In genomic region chr11:36450391-36450714, GRCh38 we compare ENCODE assay signal across 11 cellular contexts. TPM values are rescaled to one million over a fixed set of nuclear protein-coding genes. Genes with fewer than 3 reads are reported as not detected.
DNase-seq lines count a peak whose midpoint lies in the region; ATAC-seq and TF ChIP-seq lines count a peak whose summit lies in the region.
"Had no signal": no experiment of that assay in that cellular context is flagged by ENCODE, and none has a peak within 500 bp of the region (broad histone marks: within the 10 kb centered on the region; RNA-seq: fewer than 3 reads in every experiment).

No MANE protein-coding gene starts in this region.

- peaks cover 38% of the 10 kb centered on the region for H3F3A ChIP-seq in PC-9 (ENCODE audit: insufficient read depth, low read depth)

- DNase-seq in DMS79 (lab: John Stamatoyannopoulos, UW): peak; percentile 35
- DNase-seq in PC-9: no peak
- no peak for DNase-seq in HT-29 (ENCODE audit: low spot score)
- no peak for DNase-seq in NCI-H446 (lab: John Stamatoyannopoulos, UW)
- DNase-seq: activated CD8-positive, alpha-beta memory T cell treated with anti-CD3 and anti-CD28 coated beads, Interleukin-2, amount 50 U/mL, for 4 hours; GOT3; Kasumi-1 had no signal

- H3K4me2 ChIP-seq in PC-9: peak overlapping the region; percentile 26

- no TSS peak for BruUV-seq in PC-9 (replicated peaks; lab: Mats Ljungman, UMichigan)

- peak overlapping the region; percentile 45 for H3K9ac ChIP-seq in mucosa of stomach (ENCODE audit: low read length)

- H3K9me3 ChIP-seq in PC-9 (ENCODE audit: insufficient read depth, low read depth): no peaks in the 10 kb centered on the region
- no peaks in the 10 kb centered on the region for H3K9me3 ChIP-seq in mucosa of stomach (ENCODE audit: control insufficient read depth, low read length)

- H2AFZ ChIP-seq in PC-9: no peak overlapping the region

- CTCF ChIA-PET in PC-9 (lab: Charles Lee): no interaction called here

- H4K20me1 ChIP-seq in PC-9 (ENCODE audit: insufficient read depth): no peaks in the 10 kb centered on the region

- peak; percentile 12 for ATAC-seq in GM21447 (IDR thresholded peaks at IDR 0.05; ENCODE audit: unreplicated experiment)
- ATAC-seq in GM19397 (IDR thresholded peaks at IDR 0.05; ENCODE audit: unreplicated experiment): no peak
- no peak for ATAC-seq in HG03521 (IDR thresholded peaks at IDR 0.05; ENCODE audit: unreplicated experiment)

- POLR2A ChIA-PET in PC-9 (lab: Charles Lee; ENCODE audit: unreplicated experiment): interaction anchor here (0.6 kb wide), 1 partner anchor 889 kb away, joined by 3 read pairs; no protein-coding TSS in a partner anchor

- no peak overlapping the region for H3K27ac ChIP-seq in PC-9

- H3K36me3 ChIP-seq in PC-9 (ENCODE audit: low read depth) (no peaks in the 10 kb centered on the region), mucosa of stomach (ENCODE audit: control insufficient read depth, insufficient read depth, low read length) (no peaks in the 10 kb centered on the region)

- H3K4me1 ChIP-seq in PC-9 (replicated peaks; ENCODE audit: insufficient read depth) (peaks cover 75% of the 10 kb centered on the region), mucosa of stomach (ENCODE audit: control insufficient read depth, insufficient read depth, low read length) (peaks cover 16% of the 10 kb centered on the region)

- no peaks in the 10 kb centered on the region for H3K9me2 ChIP-seq in PC-9 (ENCODE audit: insufficient read depth)

- H3K79me2 ChIP-seq in PC-9 (ENCODE audit: low read depth): no peaks in the 10 kb centered on the region

- no peak for TF ChIP-seq CTCF in PC-9 (conservative IDR thresholded peaks at IDR 0.05)

- H3K4me3 ChIP-seq in PC-9: no peak overlapping the region
- H3K4me3 ChIP-seq in mucosa of stomach (ENCODE audit: low read length): no peak overlapping the region

- H3K27me3 ChIP-seq in PC-9 (ENCODE audit: insufficient read depth, low read depth) (no peaks in the 10 kb centered on the region), mucosa of stomach (ENCODE audit: control insufficient read depth, insufficient read depth, low read length) (no peaks in the 10 kb centered on the region)

- intact Hi-C loops in PC-9 (cut with micrococcal nuclease; ENCODE audit: unreplicated experiment): no loop called here

RNA-seq across cellular contexts. Expression of gene TRAF6, which starts 59.7 kb away (rescaled TPM):
- 8.0 and 9.2 TPM in 2 replicates for total RNA-seq in PC-9 (2021)
- 4.9 and 5.7 TPM in 2 replicates for total RNA-seq in HT-29 (2014; rRNA removed; shearing (Covaris generic))
